ENCODE assay signal across 1 cellular context in genomic region chr12:63826002-63826585, GRCh38.
TF ChIP-seq lines count a peak whose summit lies in the region.

No MANE protein-coding gene starts in this region.

TF ChIP-seq in HCT116, 20 proteins besides CTCF, POLR2A, EP300 and RAD21 (continued from another document):
- TF ChIP-seq, protein P1, sequence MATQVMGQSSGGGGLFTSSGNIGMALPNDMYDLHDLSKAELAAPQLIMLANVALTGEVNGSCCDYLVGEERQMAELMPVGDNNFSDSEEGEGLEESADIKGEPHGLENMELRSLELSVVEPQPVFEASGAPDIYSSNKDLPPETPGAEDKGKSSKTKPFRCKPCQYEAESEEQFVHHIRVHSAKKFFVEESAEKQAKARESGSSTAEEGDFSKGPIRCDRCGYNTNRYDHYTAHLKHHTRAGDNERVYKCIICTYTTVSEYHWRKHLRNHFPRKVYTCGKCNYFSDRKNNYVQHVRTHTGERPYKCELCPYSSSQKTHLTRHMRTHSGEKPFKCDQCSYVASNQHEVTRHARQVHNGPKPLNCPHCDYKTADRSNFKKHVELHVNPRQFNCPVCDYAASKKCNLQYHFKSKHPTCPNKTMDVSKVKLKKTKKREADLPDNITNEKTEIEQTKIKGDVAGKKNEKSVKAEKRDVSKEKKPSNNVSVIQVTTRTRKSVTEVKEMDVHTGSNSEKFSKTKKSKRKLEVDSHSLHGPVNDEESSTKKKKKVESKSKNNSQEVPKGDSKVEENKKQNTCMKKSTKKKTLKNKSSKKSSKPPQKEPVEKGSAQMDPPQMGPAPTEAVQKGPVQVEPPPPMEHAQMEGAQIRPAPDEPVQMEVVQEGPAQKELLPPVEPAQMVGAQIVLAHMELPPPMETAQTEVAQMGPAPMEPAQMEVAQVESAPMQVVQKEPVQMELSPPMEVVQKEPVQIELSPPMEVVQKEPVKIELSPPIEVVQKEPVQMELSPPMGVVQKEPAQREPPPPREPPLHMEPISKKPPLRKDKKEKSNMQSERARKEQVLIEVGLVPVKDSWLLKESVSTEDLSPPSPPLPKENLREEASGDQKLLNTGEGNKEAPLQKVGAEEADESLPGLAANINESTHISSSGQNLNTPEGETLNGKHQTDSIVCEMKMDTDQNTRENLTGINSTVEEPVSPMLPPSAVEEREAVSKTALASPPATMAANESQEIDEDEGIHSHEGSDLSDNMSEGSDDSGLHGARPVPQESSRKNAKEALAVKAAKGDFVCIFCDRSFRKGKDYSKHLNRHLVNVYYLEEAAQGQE (IDR thresholded peaks at IDR 0.05; ENCODE audit: low read depth) = no peak
TF ChIP-seq in HCT116: peak in this region for 0.
